Comparison of ENCODE assay signal across 12 cellular contexts in genomic region chr16:84795338-84796053, GRCh38. TPM values are rescaled to one million over a fixed set of nuclear protein-coding genes. Genes with fewer than 3 reads are reported as not detected.
DNase-seq lines count a peak whose midpoint lies in the region; ATAC-seq, FAIRE-seq and TF ChIP-seq lines count a peak whose summit lies in the region.
"Had no signal": no experiment of that assay in that cellular context is flagged by ENCODE, and none has a peak within 500 bp of the region (broad histone marks: within the 10 kb centered on the region; RNA-seq: fewer than 3 reads in every experiment).

No MANE protein-coding gene starts in this region.

- no TSS peak for BruUV-seq in HepG2 (replicated peaks; lab: Mats Ljungman, UMichigan)

- H3K4me2 ChIP-seq in HepG2 (ENCODE audit: low read depth, low read length), result no peak overlapping the region

- FAIRE-seq in HepG2 (lab: Jason Lieb, UNC) (no peak), small intestine (lab: Jason Lieb, UNC) (no peak)

- no peaks in the 10 kb centered on the region for H3K36me3 ChIP-seq in HepG2 (replicated peaks in 1 of 2; ENCODE audit: control insufficient read depth in 1 of 2, insufficient read depth in 2 of 2, low read length in 2 of 2)
- H3K36me3 ChIP-seq in suprapubic skin, result no peaks in the 10 kb centered on the region
- H3K36me3 ChIP-seq in small intestine (ENCODE audit: control insufficient read depth in 2 of 2, insufficient read depth in 2 of 2, low read length in 2 of 2), result no peaks in the 10 kb centered on the region

- H3K4me1 ChIP-seq in HepG2 (ENCODE audit: insufficient read depth, low read length) (no peaks in the 10 kb centered on the region), suprapubic skin (peaks cover 7% of the 10 kb centered on the region), small intestine (ENCODE audit: control insufficient read depth in 2 of 2, insufficient read depth in 1 of 2, low read depth in 1 of 2, low read length in 1 of 2) (peaks cover 0 to 2% of the 10 kb centered on the region in 2 donors)

- WGBS in HepG2 (ENCODE audit: low lambda C conversion rate), result 93% methylated on average over 22 of the region's 22 CpGs
- whole genome bisulfite sequencing in suprapubic skin, result 72% methylated on average over 21 of the region's 22 CpGs
- 67 to 90% (median 87%) methylated on average over 22 of the region's 22 CpGs for WGBS in small intestine, 3 donors

- no peak for TF ChIP-seq RAD21 in HepG2 (CRISPR knock-in tag; IDR thresholded peaks at IDR 0.05)

- H4K20me1 ChIP-seq in HepG2 (ENCODE audit: insufficient read depth, low read length), result no peaks in the 10 kb centered on the region

- TF ChIP-seq CTCF in coronary artery (IDR thresholded peaks at IDR 0.05) (no peak), HepG2 (CRISPR knock-in tag; IDR thresholded peaks at IDR 0.05) (no peak), suprapubic skin (IDR thresholded peaks at IDR 0.05) (no peak)

- TF ChIP-seq EP300 in HepG2 (IDR thresholded peaks at IDR 0.05; ENCODE audit: low read depth in 2 of 2, low read length in 2 of 2) (no peak), HepG2 (CRISPR knock-in tag; IDR thresholded peaks at IDR 0.05; ENCODE audit: borderline replicate concordance) (no peak), suprapubic skin (IDR thresholded peaks at IDR 0.05) (peak; percentile 89)

- in situ Hi-C loops in HepG2 (cut with HindIII; ENCODE audit: extremely low pct_ligation_motif_present, low pct_unique_long_range_greater_than_20kb), result loop anchor here (5.0 kb wide), 1 partner anchor 48 kb away; no protein-coding TSS in a partner anchor

- POLR2A ChIA-PET in HepG2 (lab: Yijun Ruan, JAX), result no interaction called here

- H3K9ac ChIP-seq in HepG2 (ENCODE audit: insufficient read depth, low read depth, low read length), result no peak overlapping the region

- peak overlapping the region; percentile 50 for H3K4me3 ChIP-seq in coronary artery
- H3K4me3 ChIP-seq in HepG2 (replicated peaks in 1 of 3; ENCODE audit: insufficient read depth in 1 of 3, low read depth in 2 of 3, low read length in 3 of 3), result no peak overlapping the region
- H3K4me3 ChIP-seq in suprapubic skin, result no peak overlapping the region
- no peak overlapping the region for H3K4me3 ChIP-seq in small intestine (ENCODE audit: low read depth in 1 of 2, low read length in 2 of 2)

- H3K27me3 ChIP-seq in HepG2 (ENCODE audit: control insufficient read depth in 1 of 2, insufficient read depth in 2 of 2, low read length in 2 of 2) (no peaks in the 10 kb centered on the region), suprapubic skin (no peaks in the 10 kb centered on the region), small intestine (ENCODE audit: control insufficient read depth in 2 of 2, insufficient read depth in 2 of 2, low read length in 2 of 2) (no peaks in the 10 kb centered on the region)

- H3K9me3 ChIP-seq in HepG2 (ENCODE audit: low read length) (no peaks in the 10 kb centered on the region), suprapubic skin (no peaks in the 10 kb centered on the region), small intestine (ENCODE audit: control insufficient read depth, low read depth) (no peaks in the 10 kb centered on the region)

- H3K79me2 ChIP-seq in HepG2 (ENCODE audit: insufficient read depth, low read length), result no peaks in the 10 kb centered on the region

- intact Hi-C loops in HepG2 (cut with micrococcal nuclease; ENCODE audit: unreplicated experiment), result no loop called here
- intact Hi-C loops in head of caudate nucleus (cut with DNase I), result no loop called here

- TF ChIP-seq POLR2A in HepG2 (IDR thresholded peaks at IDR 0.05; ENCODE audit: insufficient read depth in 1 of 2, low read depth in 2 of 2, low read length in 2 of 2), result no peak
- TF ChIP-seq POLR2A in suprapubic skin (IDR thresholded peaks at IDR 0.05), result peak in 1 of 2 donors; percentile 44

- CTCF ChIA-PET in HepG2 (lab: Yijun Ruan, JAX; ENCODE audit: low intra/inter-chr PET ratio, low total read pairs), result no interaction called here

- H3K27ac ChIP-seq in coronary artery, result peak overlapping the region; percentile 70 to 80
- H3K27ac ChIP-seq in HepG2 (ENCODE audit: extremely low read length, insufficient read depth, low read length), result no peak overlapping the region
- H3K27ac ChIP-seq in suprapubic skin, result no peak overlapping the region
- peak overlapping the region in 1 of 2 donors; percentile 89 for H3K27ac ChIP-seq in small intestine (ENCODE audit: low read depth in 1 of 2, low read length in 1 of 2)

- H2AFZ ChIP-seq in HepG2 (ENCODE audit: low read length), result no peak overlapping the region

- DNase-seq in HCEC 1CT (peak; percentile 95), coronary artery (ENCODE audit: low spot score) (peak; percentile 88), HepG2 (ENCODE audit: low spot score) (no peak), suprapubic skin (ENCODE audit: low spot score in 2 of 2) (peak; percentile 81 to 84), small intestine (no peak), H4 (ENCODE audit: low spot score) (no peak), head of caudate nucleus (no peak)
- no peak for DNase-seq in activated naive CD4-positive, alpha-beta T cell (lab: John Stamatoyannopoulos, UW)
- DNase-seq: activated T-cell treated with anti-CD3 and anti-CD28 coated beads, Interleukin-2, amount 50 U/mL, for 48 hours; effector memory CD8-positive, alpha-beta T cell; GF-D8; nucleus accumbens had no signal

- no peak for ATAC-seq in HepG2
- ATAC-seq: effector memory CD8-positive, alpha-beta T cell had no signal

TF ChIP-seq in HepG2, 621 proteins besides CTCF, POLR2A, EP300 and RAD21:
- TF ChIP-seq ZKSCAN8 (CRISPR knock-in tag; IDR thresholded peaks at IDR 0.05; ENCODE audit: borderline replicate concordance) (no peak), CEBPG (CRISPR knock-in tag; IDR thresholded peaks at IDR 0.05) (peak; percentile 34; the same call in 1 of the 2 replicates), CEBPB (IDR thresholded peaks at IDR 0.05; ENCODE audit: borderline replicate concordance, low read depth, low read length) (peak; percentile 83)

RNA-seq across cellular contexts. Expression of gene CRISPLD2, which starts 24.3 kb away (rescaled TPM):
- total RNA-seq in HepG2 (2016; rRNA removed; fragmentation: Illumina TruSeq; extraction: Trizol), result 0.14 and 0.31 TPM in 2 replicates
- not detected in 2 replicates for total RNA-seq in HepG2 (2016; cell fraction: cytosol; rRNA removed; fragmentation: Illumina TruSeq; extraction: Trizol; ENCODE audit: low read depth)
- 0.15 TPM in 2 replicates for total RNA-seq in HepG2 (2016; cell fraction: insoluble cytoplasmic fraction; rRNA removed; fragmentation: Illumina TruSeq; extraction: Trizol)
- total RNA-seq in HepG2 (2016; cell fraction: membrane; rRNA removed; fragmentation: Illumina TruSeq; extraction: Trizol), result not detected in 2 replicates
- not detected in 2 replicates for total RNA-seq in HepG2 (2016; cell fraction: nucleus; rRNA removed; fragmentation: Illumina TruSeq; extraction: Trizol)
- polyA plus RNA-seq in HepG2 (2011; rRNA removed), result 0.04 and 0.25 TPM in 2 replicates
- polyA plus RNA-seq in HepG2 (2011; cell fraction: cytosol; rRNA removed), result 0.05 and 0.15 TPM in 2 replicates
- polyA plus RNA-seq in HepG2 (2011; cell fraction: nucleus; rRNA removed), result 0.08 and 0.17 TPM in 2 replicates
- 0.07 and 0.31 TPM in 2 replicates for polyA plus RNA-seq in HepG2 (2012)
- not detected in 2 replicates for polyA plus RNA-seq in HepG2 (2016; cell fraction: cytosol; fragmentation: Illumina TruSeq; extraction: Trizol; ENCODE audit: low read depth)
- polyA plus RNA-seq in HepG2 (2016; cell fraction: insoluble cytoplasmic fraction; fragmentation: Illumina TruSeq; extraction: Trizol; ENCODE audit: low read depth), result not detected in 2 replicates
- not detected in 2 replicates for polyA plus RNA-seq in HepG2 (2016; cell fraction: membrane; fragmentation: Illumina TruSeq; extraction: Trizol; ENCODE audit: low read depth)
- polyA plus RNA-seq in HepG2 (2016; cell fraction: nucleus; fragmentation: Illumina TruSeq; extraction: Trizol; ENCODE audit: insufficient read depth, low read depth), result 0.33 TPM in 1 of 2 replicates, not detected in the other
- 0.44 and 0.89 TPM in 2 replicates for polyA minus RNA-seq in HepG2 (2011; rRNA and poly(A)+ RNA removed; ENCODE audit: low replicate concordance)
- polyA minus RNA-seq in HepG2 (2011; cell fraction: cytosol; rRNA and poly(A)+ RNA removed), result not detected in 2 replicates
- polyA minus RNA-seq in HepG2 (2011; cell fraction: nucleus; rRNA and poly(A)+ RNA removed), result 0.25 and 0.77 TPM in 2 replicates
- 100 to 1,000 TPM in 1 of 4 donors, 10 to 100 TPM in 3; 54.9 to 109 (median 63.4) TPM for total RNA-seq in suprapubic skin
- polyA plus RNA-seq in small intestine, result 10 to 100 TPM in 1 of 3 donors, 1 to 10 TPM in 1, under 1 TPM in 1; 0.89 to 31.4 (median 4.6) TPM
- total RNA-seq in H4 (2014; rRNA removed; shearing (Covaris generic)), result 5.7 and 10.3 TPM in 2 replicates

Comparison
In these comparisons a context has a peak if more than half of its experiments do, and no peak if none do; other contexts are left out.
1. DNase-seq: peak in HCEC 1CT (single experiment), coronary artery (single experiment) and suprapubic skin (2 of 2); none in HepG2 (single experiment), activated naive CD4-positive, alpha-beta T cell (0 of 4), small intestine (single experiment), H4 (single experiment) and head of caudate nucleus (0 of 42).
2. H3K27ac ChIP-seq: peak in coronary artery (2 of 2); none in HepG2 (single experiment) and suprapubic skin (single experiment).